8 cellular contexts compared by ENCODE assay signal in the genomic region with DNA sequence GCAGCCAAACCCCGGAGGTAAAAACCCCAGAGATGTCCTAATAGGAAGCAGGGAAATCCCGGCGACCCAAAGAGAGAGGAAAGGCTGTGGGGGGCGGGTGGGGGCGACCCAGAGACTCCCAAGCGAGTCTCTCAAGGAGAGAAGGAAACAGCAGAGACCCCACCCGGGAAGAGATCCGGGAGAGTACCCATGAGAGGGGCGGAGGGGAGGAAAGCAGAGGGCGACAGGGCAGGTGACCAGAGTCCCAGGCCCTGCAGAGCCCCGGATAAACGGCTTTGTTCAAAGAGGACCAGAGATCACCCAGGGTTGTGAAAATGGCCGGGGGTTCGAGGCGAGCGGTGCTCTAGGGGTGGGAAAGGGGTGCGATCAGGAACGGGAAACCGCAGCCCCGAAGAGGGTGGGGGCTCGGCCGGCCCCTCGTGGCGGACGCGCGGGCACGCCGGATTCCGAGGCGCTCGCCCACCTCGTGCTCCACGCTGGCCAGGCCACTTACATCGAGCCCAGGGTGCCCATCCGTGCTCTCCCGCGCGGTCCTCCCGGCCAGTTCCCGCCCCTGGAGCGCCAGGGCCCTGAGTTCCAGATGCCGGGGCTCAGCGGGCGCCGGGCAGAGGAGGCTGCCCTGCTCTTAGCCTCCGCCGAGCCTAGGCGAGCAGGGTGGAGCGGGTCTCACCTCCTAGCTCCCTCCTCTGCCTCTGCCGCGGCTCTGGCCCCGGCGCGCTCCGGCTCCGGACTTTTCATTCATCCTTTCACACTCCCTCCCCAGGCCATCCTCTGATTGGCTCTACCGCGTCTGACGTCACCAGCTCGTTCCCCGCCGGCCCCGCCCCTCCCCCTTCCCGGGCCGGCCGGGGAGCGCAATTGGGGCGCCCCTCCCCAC. TPM values are rescaled to one million over a fixed set of nuclear protein-coding genes. Genes with fewer than 3 reads are reported as not detected.
DNase-seq lines count a peak whose midpoint lies in the region; ATAC-seq and TF ChIP-seq lines count a peak whose summit lies in the region.

No MANE protein-coding gene starts in this region.

- H3K4me2 ChIP-seq in osteoblast (ENCODE audit: insufficient read depth, low read length): peak overlapping the region; percentile 36

- H3K27ac ChIP-seq in C4-2B (peak overlapping the region; percentile 53), Peyer's patch (no peak overlapping the region), osteoblast (ENCODE audit: low read depth, low read length) (no peak overlapping the region), testis (no peak overlapping the region)

- H4K20me1 ChIP-seq in osteoblast (ENCODE audit: insufficient read depth, low read length): no peaks in the 10 kb centered on the region

- no peaks in the 10 kb centered on the region for H3K36me3 Mint-ChIP-seq in IgD-negative memory B cell
- H3K36me3 Mint-ChIP-seq in activated naive CD4-positive, alpha-beta T cell treated with anti-CD3 and anti-CD28 coated beads for 36 hours (ENCODE audit: low read depth): no peaks in the 10 kb centered on the region

- ATAC-seq in GM19438 (IDR thresholded peaks at IDR 0.05; ENCODE audit: low read depth, unreplicated experiment): peak; percentile 78

- H2AFZ ChIP-seq in osteoblast (ENCODE audit: low read length): no peak overlapping the region

- CTCF ChIA-PET in activated naive CD4-positive, alpha-beta T cell treated with anti-CD3 and anti-CD28 coated beads for 36 hours (lab: Charles Lee): interaction anchor here (3.6 to 16.7 kb wide), 2 partner anchors 25 to 36 kb away, joined by 11 to 111 read pairs; no protein-coding TSS in a partner anchor

- H3K27me3 Mint-ChIP-seq in IgD-negative memory B cell: peaks cover 60% of the 10 kb centered on the region
- H3K27me3 Mint-ChIP-seq in activated naive CD4-positive, alpha-beta T cell treated with anti-CD3 and anti-CD28 coated beads for 36 hours (ENCODE audit: low read depth): peaks cover 80% of the 10 kb centered on the region

- intact Hi-C loops in activated naive CD4-positive, alpha-beta T cell treated with anti-CD3 and anti-CD28 coated beads for 36 hours (cut with micrococcal nuclease): loop anchor here (1.0 kb wide), 1 partner anchor 11 kb away; no protein-coding TSS in a partner anchor
- intact Hi-C loops in testis (cut with DNase I; ENCODE audit: low total_unique reads): no loop called here

- H3K27me3 ChIP-seq in Peyer's patch (peaks cover 0 to 30% of the 10 kb centered on the region in 2 donors), osteoblast (ENCODE audit: insufficient read depth, low read length) (peaks cover 95% of the 10 kb centered on the region), testis (no peaks in the 10 kb centered on the region)

- H3K9me3 ChIP-seq in Peyer's patch (no peaks in the 10 kb centered on the region), osteoblast (ENCODE audit: low read depth, low read length) (no peaks in the 10 kb centered on the region), testis (no peaks in the 10 kb centered on the region)

- no peaks in the 10 kb centered on the region for H3K79me2 ChIP-seq in osteoblast (ENCODE audit: insufficient read depth, low read length)

- H3K4me1 ChIP-seq in Peyer's patch: peaks cover 6 to 24% (median 16%) of the 10 kb centered on the region in 4 donors
- H3K4me1 ChIP-seq in osteoblast (ENCODE audit: insufficient read depth, low read length): peaks cover 3% of the 10 kb centered on the region
- peaks cover 19% of the 10 kb centered on the region for H3K4me1 ChIP-seq in testis

- no peaks in the 10 kb centered on the region for H3K9me3 Mint-ChIP-seq in IgD-negative memory B cell
- H3K9me3 Mint-ChIP-seq in activated naive CD4-positive, alpha-beta T cell treated with anti-CD3 and anti-CD28 coated beads for 36 hours: no peaks in the 10 kb centered on the region

- peaks cover 5 to 13% (median 7%) of the 10 kb centered on the region in 3 donors for H3K4me1 Mint-ChIP-seq in IgD-negative memory B cell
- H3K4me1 Mint-ChIP-seq in activated naive CD4-positive, alpha-beta T cell treated with anti-CD3 and anti-CD28 coated beads for 36 hours (ENCODE audit: low read depth): peaks cover 19% of the 10 kb centered on the region

- no peaks in the 10 kb centered on the region for H3K36me3 ChIP-seq in Peyer's patch
- no peaks in the 10 kb centered on the region for H3K36me3 ChIP-seq in osteoblast (ENCODE audit: insufficient read depth, low read length)
- H3K36me3 ChIP-seq in testis (ENCODE audit: low read depth, missing control alignments): no peaks in the 10 kb centered on the region

- H3K4me3 Mint-ChIP-seq in IgD-negative memory B cell: peak overlapping the region; percentile 87 to 95 (median 92)
- H3K4me3 Mint-ChIP-seq in activated naive CD4-positive, alpha-beta T cell treated with anti-CD3 and anti-CD28 coated beads for 36 hours: peak overlapping the region; percentile 70

- TF ChIP-seq CTCF in C4-2B (conservative IDR thresholded peaks at IDR 0.05): no peak
- no peak for TF ChIP-seq CTCF in Peyer's patch (IDR thresholded peaks at IDR 0.05)
- TF ChIP-seq CTCF in osteoblast (IDR thresholded peaks at IDR 0.05; ENCODE audit: extremely low read depth, low read depth, low read length): no peak
- no peak for TF ChIP-seq CTCF in testis (IDR thresholded peaks at IDR 0.05)

- DNase-seq in Peyer's patch (peak; percentile 71 to 85 (median 78)), globus pallidus (ENCODE audit: low spot score) (peak; percentile 90), osteoblast (ENCODE audit: insufficient read length, low spot score, missing footprints) (peak; percentile 98), testis (peak; percentile 85)
- peak; percentile 86 for DNase-seq in activated naive CD4-positive, alpha-beta T cell treated with anti-CD3 and anti-CD28 coated beads for 36 hours

- H3K27ac Mint-ChIP-seq in IgD-negative memory B cell: peak overlapping the region in 1 of 3 donors; percentile 69
- no peak overlapping the region for H3K27ac Mint-ChIP-seq in activated naive CD4-positive, alpha-beta T cell treated with anti-CD3 and anti-CD28 coated beads for 36 hours

- H3K4me3 ChIP-seq in Peyer's patch (peak overlapping the region; percentile 20 to 50 (median 46)), osteoblast (ENCODE audit: insufficient read depth, low read length) (peak overlapping the region; percentile 5), testis (peak overlapping the region; percentile 21 to 35)

- no peak for TF ChIP-seq POLR2A in Peyer's patch (IDR thresholded peaks at IDR 0.05)
- no peak for TF ChIP-seq POLR2A in testis (IDR thresholded peaks at IDR 0.05)

- WGBS in testis, 2 donors: 2 to 3% methylated on average over 48 to 57 of the region's 69 CpGs

RNA-seq across cellular contexts. Expression of gene RHBG, which starts 52.3 kb away (rescaled TPM):
- polyA plus RNA-seq in IgD-negative memory B cell: not detected
- total RNA-seq in Peyer's patch: 1 to 10 TPM in 1 of 4 donors, not detected in 3; 3.1 TPM
- not detected for total RNA-seq in activated naive CD4-positive, alpha-beta T cell treated with anti-CD3 and anti-CD28 coated beads for 36 hours
- total RNA-seq in osteoblast: not detected in 2 replicates
- 1 to 10 TPM; 2.0 TPM for total RNA-seq in testis
- polyA plus RNA-seq in testis (ENCODE audit: insufficient read depth, low read depth, low replicate concordance): 3.3 TPM
